Comparison of ENCODE assay signal across 20 cellular contexts in genomic region chr12:78566461-78566860, GRCh38.
DNase-seq lines count a peak whose midpoint lies in the region; ATAC-seq, FAIRE-seq and TF ChIP-seq lines count a peak whose summit lies in the region.
"Had no signal": no experiment of that assay in that cellular context is flagged by ENCODE, and none has a peak within 500 bp of the region (broad histone marks: within the 10 kb centered on the region; RNA-seq: fewer than 3 reads in every experiment).

No MANE protein-coding gene starts in this region.

- no peak for TF ChIP-seq CTCF in D721Med (IDR thresholded peaks at IDR 0.05; ENCODE audit: insufficient read depth, missing control alignments)

- no peak for ATAC-seq in HG03521 (IDR thresholded peaks at IDR 0.05; ENCODE audit: unreplicated experiment)
- ATAC-seq: A549 had no signal

- no peak for DNase-seq in D721Med (ENCODE audit: insufficient read length, low spot score)
- peak; percentile 19 for DNase-seq in NCI-H446 treated with DMSO at 0.1 percent for 48 hours (lab: John Stamatoyannopoulos, UW)
- peak; percentile 12 for DNase-seq in cerebellum (ENCODE audit: low spot score)
- no peak for DNase-seq in midbrain (lab: John Stamatoyannopoulos, UW)
- DNase-seq in SHP77 treated with DMSO at 0.1 percent for 48 hours (lab: John Stamatoyannopoulos, UW): no peak
- DNase-seq: ACHN; AML-193; BE2C; CD4-positive, alpha-beta T cell; CD8-positive, alpha-beta memory T cell; DMS53; DMS79 treated with DMSO at 0.1 percent for 48 hours; H7; HCEC 1CT had no signal

- FAIRE-seq in D721Med (lab: Jason Lieb, UNC): peak; percentile 71
- FAIRE-seq: A549, G401.6, GM12892, GM19239, H1 had no signal

Comparison
In these comparisons a context has a peak if more than half of its experiments do, and no peak if none do; other contexts are left out.
1. DNase-seq: peak in NCI-H446 treated with DMSO at 0.1 percent for 48 hours (single experiment) and cerebellum (single experiment); none in D721Med (single experiment), midbrain (single experiment) and SHP77 treated with DMSO at 0.1 percent for 48 hours (single experiment).